In the genomic region with DNA sequence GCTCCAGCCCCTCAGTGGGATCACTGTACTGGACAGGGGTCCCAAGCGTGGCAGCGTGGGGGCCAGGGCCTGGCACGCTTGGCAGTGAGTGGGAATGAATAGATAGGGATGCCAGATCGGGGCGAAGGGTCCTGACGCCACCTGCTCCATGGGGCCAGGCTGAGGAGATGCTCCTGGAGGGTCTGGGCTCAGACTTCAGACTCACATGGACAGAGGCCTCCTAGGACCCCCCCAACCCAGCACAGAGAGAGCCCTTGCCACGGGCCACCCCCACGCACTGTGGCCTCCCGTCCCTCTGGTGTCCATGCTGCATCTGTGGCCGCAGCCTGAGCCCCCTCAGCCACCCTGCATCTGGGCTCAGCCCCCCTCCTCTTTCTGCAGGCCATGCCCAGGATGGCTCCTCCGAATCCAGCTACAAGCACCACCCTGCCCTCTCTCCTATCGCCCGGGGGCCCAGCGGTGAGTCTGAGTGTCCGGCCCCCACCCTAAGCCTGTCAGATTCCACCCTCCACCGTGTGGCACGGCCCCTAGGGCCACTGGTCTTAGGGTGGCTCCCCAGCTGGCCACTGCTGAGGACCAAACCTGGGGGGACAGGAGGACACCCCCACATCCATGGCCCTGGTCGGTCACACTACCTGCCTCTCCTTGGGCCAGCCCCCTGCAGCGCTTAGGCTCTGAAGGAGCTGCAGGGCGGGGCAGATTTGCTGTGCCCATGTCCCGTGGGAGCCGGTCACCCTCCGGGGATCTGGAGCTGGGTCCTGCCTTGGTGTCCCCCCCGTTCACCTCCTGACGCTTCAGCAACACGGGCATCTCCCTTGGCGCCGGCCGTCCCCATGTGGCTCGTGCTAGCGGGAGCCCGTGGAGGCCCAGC, we compare ENCODE assay signal across 23 cellular contexts. TPM values are rescaled to one million over a fixed set of nuclear protein-coding genes. Genes with fewer than 3 reads are reported as not detected.
A peak's percentile ranks its signal among the peaks of the same experiment; 100 is the strongest.
DNase-seq lines count a peak whose midpoint lies in the region; ATAC-seq and TF ChIP-seq lines count a peak whose summit lies in the region.
"Had no signal": no experiment of that assay in that cellular context is flagged by ENCODE, and none has a peak within 500 bp of the region (broad histone marks: within the 10 kb centered on the region; RNA-seq: fewer than 3 reads in every experiment).

No MANE protein-coding gene starts in this region.

- H3K4me1 Mint-ChIP-seq in activated T-helper 17 cell treated with anti-CD3 and anti-CD28 coated beads, Interleukin-2, amount 50 U/mL, for 72 hours = no peaks in the 10 kb centered on the region
- H3K4me1 Mint-ChIP-seq: activated naive CD8-positive, alpha-beta T cell treated with anti-CD3 and anti-CD28 coated beads for 36 hours had no signal

- no peaks in the 10 kb centered on the region for H3K27me3 Mint-ChIP-seq in activated T-helper 17 cell treated with anti-CD3 and anti-CD28 coated beads, Interleukin-2, amount 50 U/mL, for 72 hours
- H3K27me3 Mint-ChIP-seq: activated naive CD8-positive, alpha-beta T cell treated with anti-CD3 and anti-CD28 coated beads for 36 hours had no signal

- H3K9me3 ChIP-seq in mucosa of descending colon (no peaks in the 10 kb centered on the region), testis (no peaks in the 10 kb centered on the region)
- H3K9me3 ChIP-seq: thoracic aorta had no signal

- H3K27me3 ChIP-seq in testis = no peaks in the 10 kb centered on the region

- intact Hi-C loops in Right ventricle myocardium superior (cut with DNase I) = no loop called here
- intact Hi-C loops in Right ventricle myocardium inferior (cut with DNase I) = no loop called here
- intact Hi-C loops in mucosa of descending colon (cut with DNase I, micrococcal nuclease) = no loop called here
- intact Hi-C loops in testis (cut with DNase I; ENCODE audit: low total_unique reads) = no loop called here

- H3K36me3 Mint-ChIP-seq in activated T-helper 17 cell treated with anti-CD3 and anti-CD28 coated beads, Interleukin-2, amount 50 U/mL, for 72 hours (ENCODE audit: low read depth) = no peaks in the 10 kb centered on the region
- H3K36me3 Mint-ChIP-seq: activated naive CD8-positive, alpha-beta T cell treated with anti-CD3 and anti-CD28 coated beads for 36 hours had no signal

- ATAC-seq in Right ventricle myocardium superior (ENCODE audit: poor library complexity) = no peak
- ATAC-seq in Right ventricle myocardium inferior = no peak
- no peak for ATAC-seq in mucosa of descending colon
- no peak for ATAC-seq in activated T-helper 17 cell treated with anti-CD3 and anti-CD28 coated beads, Interleukin-2, amount 50 U/mL, for 72 hours (replicated peaks)
- ATAC-seq: activated CD8-positive, alpha-beta T cell treated with anti-CD3 and anti-CD28 coated beads, Interleukin-2, amount 10 ng/mL, durations not matched to agents 7 days and 5 days; activated T-cell treated with anti-CD3 and anti-CD28 coated beads, Interleukin-2, amount 50 U/mL, for 72 hours; PC-3 had no signal

- DNase-seq in Right ventricle myocardium superior = peak; percentile 27
- DNase-seq in Right ventricle myocardium inferior (ENCODE audit: missing footprints) = no peak
- peak; percentile 25 for DNase-seq in GM20000 (ENCODE audit: low spot score)
- peak in 2 of 3 donors; percentile 18 to 46 for DNase-seq in mucosa of descending colon
- peak; percentile 11 for DNase-seq in testis
- DNase-seq in NCI-H2081 (lab: John Stamatoyannopoulos, UW) = no peak
- no peak for DNase-seq in GM19238 (ENCODE audit: insufficient read length, low spot score)
- DNase-seq: activated CD8-positive, alpha-beta T cell treated with anti-CD3 and anti-CD28 coated beads, Interleukin-2, amount 10 ng/mL, durations not matched to agents 7 days and 5 days; activated naive CD8-positive, alpha-beta T cell treated with anti-CD3 and anti-CD28 coated beads for 36 hours; activated T-cell treated with anti-CD3 and anti-CD28 coated beads, Interleukin-2, amount 50 U/mL, for 72 hours; effector CD4-positive, alpha-beta T cell; midbrain; NCI-H187 treated with DMSO at 0.1 percent for 48 hours; NCI-H345; PC-3; WERI-Rb-1 had no signal

- H3K27ac ChIP-seq in testis = no peak overlapping the region
- H3K27ac ChIP-seq: KMS-11, thoracic aorta, WERI-Rb-1 had no signal

- no peak overlapping the region for H3K4me3 Mint-ChIP-seq in activated T-helper 17 cell treated with anti-CD3 and anti-CD28 coated beads, Interleukin-2, amount 50 U/mL, for 72 hours
- H3K4me3 Mint-ChIP-seq: activated CD8-positive, alpha-beta T cell treated with anti-CD3 and anti-CD28 coated beads, Interleukin-2, amount 10 ng/mL, durations not matched to agents 7 days and 5 days; activated naive CD8-positive, alpha-beta T cell treated with anti-CD3 and anti-CD28 coated beads for 36 hours; activated T-cell treated with anti-CD3 and anti-CD28 coated beads, Interleukin-2, amount 50 U/mL, for 72 hours; T-helper 1 cell treated with Interleukin-12 subunit alpha and Interleukin-12 subunit beta and Interleukin-4 antibody, amounts not matched to agents 30 μg/mL and 1 μg/mL, for 36 hours had no signal

- WGBS in testis, 2 donors = 82 to 90% methylated on average over 24 to 31 of the region's 32 CpGs

- TF ChIP-seq POLR2A in testis (IDR thresholded peaks at IDR 0.05) = no peak

- TF ChIP-seq CTCF in GM20000 (IDR thresholded peaks at IDR 0.05; ENCODE audit: extremely low read depth, missing control alignments) (no peak), mucosa of descending colon (IDR thresholded peaks at IDR 0.05) (no peak), testis (IDR thresholded peaks at IDR 0.05) (no peak)

- H3K9me3 Mint-ChIP-seq in activated T-helper 17 cell treated with anti-CD3 and anti-CD28 coated beads, Interleukin-2, amount 50 U/mL, for 72 hours = no peaks in the 10 kb centered on the region
- H3K9me3 Mint-ChIP-seq: activated naive CD8-positive, alpha-beta T cell treated with anti-CD3 and anti-CD28 coated beads for 36 hours; activated T-cell treated with anti-CD3 and anti-CD28 coated beads, Interleukin-2, amount 50 U/mL, for 72 hours had no signal

- no peaks in the 10 kb centered on the region for H3K4me1 ChIP-seq in mucosa of descending colon (ENCODE audit: low read depth)
- no peaks in the 10 kb centered on the region for H3K4me1 ChIP-seq in testis
- H3K4me1 ChIP-seq: HAP-1 had no signal

- H3K36me3 ChIP-seq in mucosa of descending colon (ENCODE audit: low read depth) = no peaks in the 10 kb centered on the region
- no peaks in the 10 kb centered on the region for H3K36me3 ChIP-seq in testis (ENCODE audit: low read depth, missing control alignments)
- H3K36me3 ChIP-seq: HAP-1, thoracic aorta, WERI-Rb-1 had no signal

- H3K27ac Mint-ChIP-seq in activated T-helper 17 cell treated with anti-CD3 and anti-CD28 coated beads, Interleukin-2, amount 50 U/mL, for 72 hours = no peak overlapping the region
- H3K27ac Mint-ChIP-seq: activated CD8-positive, alpha-beta T cell treated with anti-CD3 and anti-CD28 coated beads, Interleukin-2, amount 10 ng/mL, durations not matched to agents 7 days and 5 days; activated naive CD8-positive, alpha-beta T cell treated with anti-CD3 and anti-CD28 coated beads for 36 hours; activated T-cell treated with anti-CD3 and anti-CD28 coated beads, Interleukin-2, amount 50 U/mL, for 72 hours; T-helper 1 cell treated with Interleukin-12 subunit alpha and Interleukin-12 subunit beta and Interleukin-4 antibody, amounts not matched to agents 30 μg/mL and 1 μg/mL, for 36 hours had no signal

- H3K4me3 ChIP-seq in mucosa of descending colon = no peak overlapping the region
- no peak overlapping the region for H3K4me3 ChIP-seq in testis
- H3K4me3 ChIP-seq: HAP-1, thoracic aorta had no signal

RNA-seq across cellular contexts. Expression of a gene that starts 2.7 kb away (rescaled TPM):
- not detected for total RNA-seq in Right ventricle myocardium superior
- total RNA-seq in Right ventricle myocardium inferior = not detected
- total RNA-seq in mucosa of descending colon = under 1 TPM in 2 of 3 donors, not detected in 1; 0.03 to 0.63 TPM
- under 1 TPM; 0.31 to 0.62 TPM for total RNA-seq in testis
- 0.32 TPM for polyA plus RNA-seq in testis (ENCODE audit: insufficient read depth, low read depth, low replicate concordance)
- total RNA-seq in activated T-helper 17 cell treated with anti-CD3 and anti-CD28 coated beads, Interleukin-2, amount 50 U/mL, for 72 hours = not detected
- total RNA-seq: activated CD8-positive, alpha-beta T cell treated with anti-CD3 and anti-CD28 coated beads, Interleukin-2, amount 10 ng/mL, durations not matched to agents 7 days and 5 days; activated naive CD8-positive, alpha-beta T cell treated with anti-CD3 and anti-CD28 coated beads for 36 hours; activated T-cell treated with anti-CD3 and anti-CD28 coated beads, Interleukin-2, amount 50 U/mL, for 72 hours; frontal cortex; renal cortical epithelial cell had no signal

Comparison
In these comparisons a context has a peak if more than half of its experiments do, and no peak if none do; other contexts are left out.
1. DNase-seq: peak in Right ventricle myocardium superior (single experiment), GM20000 (single experiment), mucosa of descending colon (2 of 3) and testis (single experiment); none in Right ventricle myocardium inferior (single experiment), NCI-H2081 (0 of 2) and GM19238 (single experiment).